ENCODE assay signal across 8 cellular contexts in the genomic region with DNA sequence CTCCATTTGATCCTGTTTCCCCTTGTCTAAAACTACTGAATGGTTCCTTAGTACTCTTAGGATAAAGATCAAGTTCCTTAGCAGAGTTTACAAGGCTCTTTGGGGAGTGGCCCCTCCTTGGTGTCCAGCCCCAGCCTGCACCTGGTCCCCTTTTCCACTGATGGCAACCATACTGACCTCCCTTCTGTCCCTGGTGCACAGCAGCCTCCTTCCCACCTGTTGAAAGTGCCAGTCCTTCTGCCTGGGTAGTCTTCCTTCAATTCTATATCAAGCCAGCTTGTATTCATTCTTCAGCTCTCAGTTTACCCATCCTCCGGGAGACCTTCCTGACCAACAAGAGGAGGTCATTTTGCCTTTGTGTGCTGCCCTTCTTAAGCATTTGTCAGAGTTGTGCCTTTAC. TPM values are rescaled to one million over a fixed set of nuclear protein-coding genes. Genes with fewer than 3 reads are reported as not detected.
"Had no signal": no experiment of that assay in that cellular context is flagged by ENCODE, and none has a peak within 500 bp of the region (broad histone marks: within the 10 kb centered on the region; RNA-seq: fewer than 3 reads in every experiment).

No MANE protein-coding gene starts in this region.

- ATAC-seq: HepG2 had no signal

- DNase-seq: GOT3, H9, HCEC 1CT, HFFc6, KG1 had no signal

- FAIRE-seq: H54, HepG2 had no signal

- H3K27ac ChIP-seq: HL-60 had no signal

RNA-seq across cellular contexts. Expression of gene NMU, which starts 30.4 kb away (rescaled TPM):
- total RNA-seq: HepG2, HFFc6 had no signal
- polyA plus RNA-seq: HepG2 had no signal
